ENCODE assay signal across 15 cellular contexts in the genomic region with DNA sequence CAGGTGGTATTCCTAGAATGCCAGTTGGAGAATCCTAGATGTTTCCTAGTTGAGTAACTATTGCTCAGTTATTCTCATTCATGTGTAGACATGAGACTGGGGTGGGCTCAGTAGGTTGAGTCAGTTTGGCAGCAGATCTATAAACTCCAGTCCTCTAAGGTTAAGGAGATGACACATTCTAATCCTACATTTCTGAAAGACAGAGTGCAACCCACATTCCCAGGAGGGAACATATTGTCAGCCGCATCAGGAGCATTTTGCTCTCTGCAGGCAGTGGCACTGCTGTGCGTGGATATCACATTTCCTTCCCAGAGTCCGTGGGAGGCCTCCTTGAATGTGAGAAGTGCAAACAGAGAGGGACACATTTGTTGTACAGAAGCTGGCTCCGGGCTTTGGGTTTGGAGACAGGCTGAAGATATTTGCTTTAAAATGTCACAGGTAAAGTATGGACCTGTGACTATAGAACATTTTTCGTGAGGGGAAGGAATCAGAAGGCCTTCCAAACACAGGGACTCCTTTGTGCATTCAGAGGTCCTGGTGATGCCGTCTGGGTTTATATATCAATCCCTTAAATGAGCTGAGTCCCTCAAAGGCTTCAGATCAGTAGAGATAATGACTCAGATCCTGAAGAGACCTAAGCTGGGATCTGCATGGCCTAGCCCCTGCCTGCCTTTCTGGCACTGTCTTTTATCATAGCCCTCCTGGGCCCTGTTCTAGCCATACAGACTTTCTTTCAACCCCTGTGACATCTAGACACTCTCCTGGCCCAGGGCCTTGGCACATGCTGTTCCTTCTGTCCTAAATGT.
DNase-seq lines count a peak whose midpoint lies in the region; ATAC-seq and TF ChIP-seq lines count a peak whose summit lies in the region.
"Had no signal": no experiment of that assay in that cellular context is flagged by ENCODE, and none has a peak within 500 bp of the region (broad histone marks: within the 10 kb centered on the region; RNA-seq: fewer than 3 reads in every experiment).

No MANE protein-coding gene starts in this region.

- peak overlapping the region in 10 of 59 donors; percentile 5 to 63 (median 44) for H3K27ac ChIP-seq in dorsolateral prefrontal cortex

- peak; percentile 5 for DNase-seq in NCI-H510A treated with DMSO at 0.1 percent for 48 hours (lab: John Stamatoyannopoulos, UW)
- DNase-seq in NCI-H510A (lab: John Stamatoyannopoulos, UW) = no peak
- DNase-seq in NCI-H345 treated with DMSO at 0.1 percent for 48 hours (lab: John Stamatoyannopoulos, UW; ENCODE audit: unreplicated experiment) = peak; percentile 37
- DNase-seq in dorsolateral prefrontal cortex = peak in 9 of 10 donors; percentile 23 to 81 (median 66)
- peak in 8 of 10 donors; percentile 37 to 94 (median 60) for DNase-seq in posterior cingulate gyrus
- DNase-seq in activated naive CD8-positive, alpha-beta T cell treated with anti-CD3 and anti-CD28 coated beads for 36 hours = no peak
- DNase-seq in activated CD4-positive, alpha-beta T cell treated with anti-CD3 and anti-CD28 coated beads for 36 hours = no peak
- no peak for DNase-seq in stimulated activated naive B cell treated with anti-CD40 and anti-IgM and Interleukin-4, amounts not matched to agents 10 μg/mL and 1 μg/mL and 100 μg/mL, for 72 hours
- DNase-seq: activated CD4-positive, alpha-beta T cell treated with anti-CD3 and anti-CD28 coated beads, Interleukin-2, amount 10 ng/mL, durations not matched to agents 7 days and 5 days; activated T-cell treated with anti-CD3 and anti-CD28 coated beads, Interleukin-2, amount 50 U/mL, for 24 hours; CD8-positive, alpha-beta memory T cell; GF-D8; substantia nigra had no signal

- peaks cover 7% of the 10 kb centered on the region for H3K27me3 Mint-ChIP-seq in activated naive CD8-positive, alpha-beta T cell treated with anti-CD3 and anti-CD28 coated beads for 36 hours
- H3K27me3 Mint-ChIP-seq in activated CD4-positive, alpha-beta T cell treated with anti-CD3 and anti-CD28 coated beads for 36 hours = peaks cover 5% of the 10 kb centered on the region
- H3K27me3 Mint-ChIP-seq in stimulated activated naive B cell treated with anti-CD40 and anti-IgM and Interleukin-4, amounts not matched to agents 10 μg/mL and 1 μg/mL and 100 μg/mL, for 72 hours = no peaks in the 10 kb centered on the region
- H3K27me3 Mint-ChIP-seq: activated CD4-positive, alpha-beta T cell treated with anti-CD3 and anti-CD28 coated beads, Interleukin-2, amount 10 ng/mL, durations not matched to agents 7 days and 5 days; dendritic cell treated with granulocyte-macrophage colony-stimulating factor and Interleukin-4, amounts not matched to agents 40 ng/mL and 50 ng/mL, for 4 days had no signal

- H3K27me3 ChIP-seq in dorsolateral prefrontal cortex = peaks cover 0 to 4% (median 0%) of the 10 kb centered on the region in 45 donors

- POLR2A ChIA-PET in activated CD4-positive, alpha-beta T cell treated with anti-CD3 and anti-CD28 coated beads for 36 hours (lab: Charles Lee) = interaction anchor here (0.6 kb wide), 1 partner anchor 1606 kb away, joined by 3 read pairs; no protein-coding TSS in a partner anchor

- no peaks in the 10 kb centered on the region for H3K4me1 Mint-ChIP-seq in activated naive CD8-positive, alpha-beta T cell treated with anti-CD3 and anti-CD28 coated beads for 36 hours
- H3K4me1 Mint-ChIP-seq in activated CD4-positive, alpha-beta T cell treated with anti-CD3 and anti-CD28 coated beads for 36 hours = no peaks in the 10 kb centered on the region
- H3K4me1 Mint-ChIP-seq in stimulated activated naive B cell treated with anti-CD40 and anti-IgM and Interleukin-4, amounts not matched to agents 10 μg/mL and 1 μg/mL and 100 μg/mL, for 72 hours = no peaks in the 10 kb centered on the region
- H3K4me1 Mint-ChIP-seq: activated CD4-positive, alpha-beta T cell treated with anti-CD3 and anti-CD28 coated beads, Interleukin-2, amount 10 ng/mL, durations not matched to agents 7 days and 5 days; CD8-positive, alpha-beta memory T cell had no signal

- H3K27ac Mint-ChIP-seq in activated naive CD8-positive, alpha-beta T cell treated with anti-CD3 and anti-CD28 coated beads for 36 hours = no peak overlapping the region
- no peak overlapping the region for H3K27ac Mint-ChIP-seq in activated CD4-positive, alpha-beta T cell treated with anti-CD3 and anti-CD28 coated beads for 36 hours
- no peak overlapping the region for H3K27ac Mint-ChIP-seq in stimulated activated naive B cell treated with anti-CD40 and anti-IgM and Interleukin-4, amounts not matched to agents 10 μg/mL and 1 μg/mL and 100 μg/mL, for 72 hours
- H3K27ac Mint-ChIP-seq: activated CD4-positive, alpha-beta T cell treated with anti-CD3 and anti-CD28 coated beads, Interleukin-2, amount 10 ng/mL, durations not matched to agents 7 days and 5 days; activated T-cell treated with anti-CD3 and anti-CD28 coated beads, Interleukin-2, amount 50 U/mL, for 24 hours; dendritic cell treated with granulocyte-macrophage colony-stimulating factor and Interleukin-4, amounts not matched to agents 40 ng/mL and 50 ng/mL, for 4 days had no signal

- no peak overlapping the region for H3K4me3 Mint-ChIP-seq in activated naive CD8-positive, alpha-beta T cell treated with anti-CD3 and anti-CD28 coated beads for 36 hours
- H3K4me3 Mint-ChIP-seq in activated CD4-positive, alpha-beta T cell treated with anti-CD3 and anti-CD28 coated beads for 36 hours = no peak overlapping the region
- H3K4me3 Mint-ChIP-seq in stimulated activated naive B cell treated with anti-CD40 and anti-IgM and Interleukin-4, amounts not matched to agents 10 μg/mL and 1 μg/mL and 100 μg/mL, for 72 hours = no peak overlapping the region
- H3K4me3 Mint-ChIP-seq: activated CD4-positive, alpha-beta T cell treated with anti-CD3 and anti-CD28 coated beads, Interleukin-2, amount 10 ng/mL, durations not matched to agents 7 days and 5 days; activated T-cell treated with anti-CD3 and anti-CD28 coated beads, Interleukin-2, amount 50 U/mL, for 24 hours; CD8-positive, alpha-beta memory T cell; dendritic cell treated with granulocyte-macrophage colony-stimulating factor and Interleukin-4, amounts not matched to agents 40 ng/mL and 50 ng/mL, for 4 days had no signal

- H3K4me3 ChIP-seq in dorsolateral prefrontal cortex = no peak overlapping the region

- H3K9me3 Mint-ChIP-seq in activated naive CD8-positive, alpha-beta T cell treated with anti-CD3 and anti-CD28 coated beads for 36 hours = peaks cover 4% of the 10 kb centered on the region
- no peaks in the 10 kb centered on the region for H3K9me3 Mint-ChIP-seq in activated CD4-positive, alpha-beta T cell treated with anti-CD3 and anti-CD28 coated beads for 36 hours (ENCODE audit: low read depth)
- peaks cover 0 to 5% of the 10 kb centered on the region in 2 donors for H3K9me3 Mint-ChIP-seq in stimulated activated naive B cell treated with anti-CD40 and anti-IgM and Interleukin-4, amounts not matched to agents 10 μg/mL and 1 μg/mL and 100 μg/mL, for 72 hours
- H3K9me3 Mint-ChIP-seq: activated CD4-positive, alpha-beta T cell treated with anti-CD3 and anti-CD28 coated beads, Interleukin-2, amount 10 ng/mL, durations not matched to agents 7 days and 5 days; dendritic cell treated with granulocyte-macrophage colony-stimulating factor and Interleukin-4, amounts not matched to agents 40 ng/mL and 50 ng/mL, for 4 days had no signal

- TF ChIP-seq CTCF in dorsolateral prefrontal cortex (IDR thresholded peaks at IDR 0.05 in 54 of 56, conservative IDR thresholded peaks at IDR 0.05 in 2 of 56; ENCODE audit: low read depth in 1 of 56, partially characterized antibody in 56 of 56) = no peak

- ATAC-seq in activated CD4-positive, alpha-beta T cell treated with anti-CD3 and anti-CD28 coated beads for 36 hours = no peak
- no peak for ATAC-seq in stimulated activated naive B cell treated with anti-CD40 and anti-IgM and Interleukin-4, amounts not matched to agents 10 μg/mL and 1 μg/mL and 100 μg/mL, for 72 hours (replicated peaks)
- ATAC-seq: Panc1 had no signal

- intact Hi-C loops in dorsolateral prefrontal cortex (cut with DNase I) (no loop called here), posterior cingulate gyrus (cut with DNase I) (no loop called here)
- intact Hi-C loops in activated CD4-positive, alpha-beta T cell treated with anti-CD3 and anti-CD28 coated beads for 36 hours (cut with DNase I, micrococcal nuclease) = no loop called here

- CTCF ChIA-PET in activated CD4-positive, alpha-beta T cell treated with anti-CD3 and anti-CD28 coated beads for 36 hours (lab: Charles Lee) = no interaction called here

- no peaks in the 10 kb centered on the region for H3K36me3 Mint-ChIP-seq in activated naive CD8-positive, alpha-beta T cell treated with anti-CD3 and anti-CD28 coated beads for 36 hours
- H3K36me3 Mint-ChIP-seq in activated CD4-positive, alpha-beta T cell treated with anti-CD3 and anti-CD28 coated beads for 36 hours (ENCODE audit: low read depth) = no peaks in the 10 kb centered on the region
- no peaks in the 10 kb centered on the region for H3K36me3 Mint-ChIP-seq in stimulated activated naive B cell treated with anti-CD40 and anti-IgM and Interleukin-4, amounts not matched to agents 10 μg/mL and 1 μg/mL and 100 μg/mL, for 72 hours
- H3K36me3 Mint-ChIP-seq: CD8-positive, alpha-beta memory T cell had no signal

Comparison
In these comparisons a context has a peak if more than half of its experiments do, and no peak if none do; other contexts are left out.
1. DNase-seq: peak in NCI-H510A treated with DMSO at 0.1 percent for 48 hours (single experiment), NCI-H345 treated with DMSO at 0.1 percent for 48 hours (single experiment), dorsolateral prefrontal cortex (9 of 10) and posterior cingulate gyrus (8 of 10); none in NCI-H510A (single experiment), activated naive CD8-positive, alpha-beta T cell treated with anti-CD3 and anti-CD28 coated beads for 36 hours (single experiment), activated CD4-positive, alpha-beta T cell treated with anti-CD3 and anti-CD28 coated beads for 36 hours (single experiment) and stimulated activated naive B cell treated with anti-CD40 and anti-IgM and Interleukin-4, amounts not matched to agents 10 μg/mL and 1 μg/mL and 100 μg/mL, for 72 hours (single experiment).